Comparison of ENCODE assay signal across 37 cellular contexts in genomic region chr18:31718386-31718785, GRCh38. TPM values are rescaled to one million over a fixed set of nuclear protein-coding genes. Genes with fewer than 3 reads are reported as not detected.
"Had no signal": no experiment of that assay in that cellular context is flagged by ENCODE, and none has a peak within 500 bp of the region (broad histone marks: within the 10 kb centered on the region; RNA-seq: fewer than 3 reads in every experiment).

No MANE protein-coding gene starts in this region.

- H3K9me3 Mint-ChIP-seq: activated naive CD4-positive, alpha-beta T cell treated with anti-CD3 and anti-CD28 coated beads, Interleukin-2, amount 50 U/mL, for 24 hours had no signal

- H3K36me3 ChIP-seq: adrenal gland, colonic mucosa, esophagus squamous epithelium, gastroesophageal sphincter, WERI-Rb-1 had no signal

- H3K36me3 Mint-ChIP-seq: activated naive CD4-positive, alpha-beta T cell treated with anti-CD3 and anti-CD28 coated beads, Interleukin-2, amount 50 U/mL, for 24 hours; activated naive CD8-positive, alpha-beta T cell treated with anti-CD3 and anti-CD28 coated beads for 36 hours had no signal

- H3K9me3 ChIP-seq: adrenal gland, colonic mucosa had no signal

- H3K27ac ChIP-seq: adrenal gland, body of pancreas, colonic mucosa, epithelial cell of prostate, esophagus squamous epithelium, gastroesophageal sphincter, WERI-Rb-1 had no signal

- H3K4me3 Mint-ChIP-seq: activated B cell treated with CpG ODN at 0.5 μM for 24 hours; activated CD8-positive, alpha-beta T cell treated with anti-CD3 and anti-CD28 coated beads for 36 hours; activated naive CD4-positive, alpha-beta T cell treated with anti-CD3 and anti-CD28 coated beads for 36 hours; activated naive CD4-positive, alpha-beta T cell treated with anti-CD3 and anti-CD28 coated beads, Interleukin-2, amount 50 U/mL, for 24 hours; activated naive CD8-positive, alpha-beta T cell treated with anti-CD3 and anti-CD28 coated beads for 36 hours; activated naive CD8-positive, alpha-beta T cell treated with anti-CD3 and anti-CD28 coated beads, Interleukin-2, amount 50 U/mL, for 24 hours; activated T-helper 1 cell treated with anti-CD3 and anti-CD28 coated beads, Interleukin-12 subunit alpha, Interleukin-12 subunit beta, Interleukin-2, Interleukin-4 antibody, amounts not matched to agents 30 ng/mL and 10 ng/mL and 1 ng/mL, durations not matched to agents 14 hours and 24 hours and 36 hours; T-helper 17 cell; T-helper 2 cell treated with Interferon-gamma antibody and Interleukin-4, amounts not matched to agents 5 μg/mL and 100 μg/mL, for 36 hours had no signal

- H3K4me1 ChIP-seq: body of pancreas, colonic mucosa, gastroesophageal sphincter had no signal

- H3K4me3 ChIP-seq: adrenal gland, body of pancreas, colonic mucosa, esophagus squamous epithelium, gastroesophageal sphincter had no signal

- ATAC-seq: activated CD4-positive, CD25-positive, alpha-beta regulatory T cell treated with anti-CD3 and anti-CD28 coated beads, Interleukin-2, amount 50 U/mL, for 24 hours; activated CD8-positive, alpha-beta T cell treated with anti-CD3 and anti-CD28 coated beads for 36 hours; activated naive CD8-positive, alpha-beta T cell treated with anti-CD3 and anti-CD28 coated beads, Interleukin-2, amount 50 U/mL, for 24 hours; body of pancreas; gastroesophageal sphincter; T-helper 17 cell had no signal

- H3K27ac Mint-ChIP-seq: activated B cell treated with CpG ODN at 0.5 μM for 24 hours; activated CD8-positive, alpha-beta T cell treated with anti-CD3 and anti-CD28 coated beads for 36 hours; activated naive CD4-positive, alpha-beta T cell treated with anti-CD3 and anti-CD28 coated beads for 36 hours; activated naive CD4-positive, alpha-beta T cell treated with anti-CD3 and anti-CD28 coated beads, Interleukin-2, amount 50 U/mL, for 24 hours; activated naive CD8-positive, alpha-beta T cell treated with anti-CD3 and anti-CD28 coated beads for 36 hours; activated naive CD8-positive, alpha-beta T cell treated with anti-CD3 and anti-CD28 coated beads, Interleukin-2, amount 50 U/mL, for 24 hours; activated T-helper 1 cell treated with anti-CD3 and anti-CD28 coated beads, Interleukin-12 subunit alpha, Interleukin-12 subunit beta, Interleukin-2, Interleukin-4 antibody, amounts not matched to agents 30 ng/mL and 10 ng/mL and 1 ng/mL, durations not matched to agents 14 hours and 24 hours and 36 hours; activated T-helper 2 cell treated with anti-CD3 and anti-CD28 coated beads, Interferon-gamma antibody, Interleukin-2, Interleukin-4, amounts not matched to agents 10 μg/mL and 5 μg/mL and 100 μg/mL, durations not matched to agents 14 hours and 24 hours and 36 hours; T-helper 17 cell; T-helper 2 cell treated with Interferon-gamma antibody and Interleukin-4, amounts not matched to agents 5 μg/mL and 100 μg/mL, for 36 hours had no signal

- DNase-seq: activated B cell treated with CpG ODN at 0.5 μM for 24 hours; activated CD4-positive, alpha-beta T cell treated with anti-CD3 and anti-CD28 coated beads for 48 hours; activated CD4-positive, alpha-beta T cell treated with anti-CD3 and anti-CD28 coated beads, Interleukin-2, amount 50 U/mL, for 1 hour; activated CD4-positive, alpha-beta T cell treated with anti-CD3 and anti-CD28 coated beads, Interleukin-2, amount 50 U/mL, for 48 hours; activated CD8-positive, alpha-beta memory T cell treated with anti-CD3 and anti-CD28 coated beads for 24 hours; activated CD8-positive, alpha-beta T cell treated with anti-CD3 and anti-CD28 coated beads for 36 hours; activated effector memory CD4-positive, alpha-beta T cell treated with anti-CD3 and anti-CD28 coated beads, Interleukin-2, amount 50 U/mL, for 16 hours; activated naive CD4-positive, alpha-beta T cell treated with anti-CD3 and anti-CD28 coated beads for 36 hours; activated naive CD8-positive, alpha-beta T cell treated with anti-CD3 and anti-CD28 coated beads for 36 hours; activated naive CD8-positive, alpha-beta T cell treated with anti-CD3 and anti-CD28 coated beads, Interleukin-2, amount 50 U/mL, for 24 hours; activated T-cell treated with anti-CD3 and anti-CD28 coated beads, Interleukin-2, amount 50 U/mL, for 48 hours; adrenal gland; amygdala; aorta; body of pancreas; central memory CD4-positive, alpha-beta T cell; cerebellar nuclear complex; colonic mucosa; effector CD8-positive, alpha-beta T cell; esophagus squamous epithelium; foreskin melanocyte; T-helper 1 cell; T-helper 17 cell; T1000; WERI-Rb-1 had no signal

- H3K4me1 Mint-ChIP-seq: activated B cell treated with CpG ODN at 0.5 μM for 24 hours; activated naive CD4-positive, alpha-beta T cell treated with anti-CD3 and anti-CD28 coated beads, Interleukin-2, amount 50 U/mL, for 24 hours; activated naive CD8-positive, alpha-beta T cell treated with anti-CD3 and anti-CD28 coated beads for 36 hours; activated naive CD8-positive, alpha-beta T cell treated with anti-CD3 and anti-CD28 coated beads, Interleukin-2, amount 50 U/mL, for 24 hours; T-helper 17 cell had no signal

- H3K27me3 ChIP-seq: adrenal gland, body of pancreas, colonic mucosa, esophagus squamous epithelium, gastroesophageal sphincter had no signal

RNA-seq across cellular contexts. Expression of gene SLC25A52, which starts 42.3 kb away (rescaled TPM):
- total RNA-seq: activated B cell treated with CpG ODN at 0.5 μM for 24 hours; activated CD8-positive, alpha-beta T cell treated with anti-CD3 and anti-CD28 coated beads for 36 hours; activated naive CD4-positive, alpha-beta T cell treated with anti-CD3 and anti-CD28 coated beads for 36 hours; activated naive CD8-positive, alpha-beta T cell treated with anti-CD3 and anti-CD28 coated beads for 36 hours; activated T-helper 1 cell treated with anti-CD3 and anti-CD28 coated beads, Interleukin-12 subunit alpha, Interleukin-12 subunit beta, Interleukin-2, Interleukin-4 antibody, amounts not matched to agents 30 ng/mL and 10 ng/mL and 1 ng/mL, durations not matched to agents 14 hours and 24 hours and 36 hours; activated T-helper 2 cell treated with anti-CD3 and anti-CD28 coated beads, Interferon-gamma antibody, Interleukin-2, Interleukin-4, amounts not matched to agents 10 μg/mL and 5 μg/mL and 100 μg/mL, durations not matched to agents 14 hours and 24 hours and 36 hours; body of pancreas; colonic mucosa; dermis microvascular lymphatic vessel endothelial cell; endothelial cell of umbilical vein; esophagus squamous epithelium; fibroblast of lung; fibroblast of villous mesenchyme; glomerular endothelial cell; T-helper 17 cell had no signal
